ENCODE assay signal across 17 cellular contexts in the genomic region with DNA sequence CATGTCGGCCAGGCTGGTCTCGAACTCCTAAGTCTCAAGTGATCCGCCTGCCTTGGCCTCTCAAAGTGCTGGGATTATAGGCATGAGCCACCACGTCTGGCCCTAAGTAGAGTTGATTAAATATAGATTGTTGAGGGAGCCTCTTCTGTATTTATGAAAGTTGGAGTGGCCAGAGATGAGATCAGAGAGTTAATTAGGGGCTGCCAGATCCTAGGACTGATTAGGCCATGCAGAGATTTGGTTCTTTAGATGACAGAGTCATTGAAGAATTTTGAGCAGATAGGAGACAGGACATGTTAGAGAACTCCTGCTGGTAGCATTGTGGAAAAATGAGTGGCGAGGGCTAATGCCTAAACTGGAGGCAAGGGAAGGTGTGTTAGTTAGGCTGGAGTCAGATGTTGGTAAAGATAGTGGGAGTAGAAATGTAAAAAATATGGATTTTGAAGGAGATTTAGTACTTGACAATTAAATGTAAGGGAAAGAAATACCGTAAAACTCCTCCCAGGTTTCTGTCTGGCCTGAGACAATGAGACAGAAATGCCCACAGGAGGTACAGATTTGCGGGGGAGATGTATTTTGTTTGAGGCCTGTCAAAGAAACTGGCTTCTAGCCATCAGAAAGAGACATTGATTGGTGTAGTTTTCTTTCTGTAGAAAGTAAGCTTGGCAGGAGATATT. TPM values are rescaled to one million over a fixed set of nuclear protein-coding genes. Genes with fewer than 3 reads are reported as not detected.
DNase-seq lines count a peak whose midpoint lies in the region; ATAC-seq and TF ChIP-seq lines count a peak whose summit lies in the region.
"Had no signal": no experiment of that assay in that cellular context is flagged by ENCODE, and none has a peak within 500 bp of the region (broad histone marks: within the 10 kb centered on the region; RNA-seq: fewer than 3 reads in every experiment).

No MANE protein-coding gene starts in this region.

- H3K27ac Mint-ChIP-seq in stimulated activated naive CD8-positive, alpha-beta T cell treated with anti-CD3 and anti-CD28 coated beads, Interleukin-15, Interleukin-2, amounts not matched to agents 100 ng/mL and 50 ng/mL, for 24 hours: peak overlapping the region; percentile 6
- peak overlapping the region in 1 of 2 donors; percentile 1 for H3K27ac Mint-ChIP-seq in stimulated activated naive CD8-positive, alpha-beta T cell treated with anti-CD3 and anti-CD28 coated beads, Interleukin-15, amount 100 ng/mL, for 72 hours

- no peak for ATAC-seq in stimulated activated naive CD8-positive, alpha-beta T cell treated with anti-CD3 and anti-CD28 coated beads, Interleukin-15, amount 100 ng/mL, for 72 hours
- ATAC-seq: gastroesophageal sphincter, PC-3 had no signal

- 75% methylated on average over 7 of the region's 7 CpGs for WGBS in SK-N-SH (ENCODE audit: low lambda C conversion rate)

- peaks cover 6% of the 10 kb centered on the region; the same call in 1 of the 2 replicates for H3K79me2 ChIP-seq in SK-N-SH (ENCODE audit: insufficient read depth)

- no peaks in the 10 kb centered on the region for H3K27me3 Mint-ChIP-seq in stimulated activated naive CD8-positive, alpha-beta T cell treated with anti-CD3 and anti-CD28 coated beads, Interleukin-15, Interleukin-2, amounts not matched to agents 100 ng/mL and 50 ng/mL, for 24 hours
- H3K27me3 Mint-ChIP-seq in stimulated activated naive CD8-positive, alpha-beta T cell treated with anti-CD3 and anti-CD28 coated beads, Interleukin-15, amount 100 ng/mL, for 72 hours: no peaks in the 10 kb centered on the region

- H3K9ac ChIP-seq in SK-N-SH: no peak overlapping the region

- H3K9me2 ChIP-seq in SK-N-SH: no peaks in the 10 kb centered on the region

- TF ChIP-seq CTCF in SK-N-SH (IDR thresholded peaks at IDR 0.05): no peak; the same call in 1 of the 2 replicates
- no peak for TF ChIP-seq CTCF in GM20000 (IDR thresholded peaks at IDR 0.05; ENCODE audit: extremely low read depth, missing control alignments)

- no peak overlapping the region for H3K4me3 ChIP-seq in SK-N-SH (ENCODE audit: low read depth in 2 of 2, low read length in 1 of 2)
- H3K4me3 ChIP-seq in MG63: no peak overlapping the region
- H3K4me3 ChIP-seq: coronary artery, gastroesophageal sphincter had no signal

- H4K20me1 ChIP-seq in SK-N-SH (ENCODE audit: insufficient read depth): peaks cover 4% of the 10 kb centered on the region; the same call in 1 of the 2 replicates

- 0 out of 4 replicates have a peak, but pooled peaks of 1 of the 2 experiments have one; percentile 12 for TF ChIP-seq EP300 in SK-N-SH (IDR thresholded peaks at IDR 0.05; ENCODE audit: borderline replicate concordance in 1 of 2, low read depth in 1 of 2, low read length in 1 of 2)

- H3K4me1 Mint-ChIP-seq in stimulated activated naive CD8-positive, alpha-beta T cell treated with anti-CD3 and anti-CD28 coated beads, Interleukin-15, Interleukin-2, amounts not matched to agents 100 ng/mL and 50 ng/mL, for 24 hours (ENCODE audit: low read depth): peaks cover 27% of the 10 kb centered on the region
- peaks cover 20% of the 10 kb centered on the region for H3K4me1 Mint-ChIP-seq in stimulated activated naive CD8-positive, alpha-beta T cell treated with anti-CD3 and anti-CD28 coated beads, Interleukin-15, amount 100 ng/mL, for 72 hours
- H3K4me1 Mint-ChIP-seq: nephron progenitor cell had no signal

- no peak for TF ChIP-seq RAD21 in SK-N-SH (IDR thresholded peaks at IDR 0.05; ENCODE audit: low read length)

- peak overlapping the region in 1 of 2 experiments; percentile 63; a peak in 3 of 4 replicates for H3K27ac ChIP-seq in SK-N-SH (ENCODE audit: low read depth in 2 of 2, low read length in 1 of 2)
- H3K27ac ChIP-seq: coronary artery, gastroesophageal sphincter had no signal

- DNase-seq in stimulated activated naive CD8-positive, alpha-beta T cell treated with anti-CD3 and anti-CD28 coated beads, Interleukin-15, amount 100 ng/mL, for 72 hours: no peak
- DNase-seq in SK-N-SH: no peak
- DNase-seq in islet precursor cell: peak; percentile 74
- no peak for DNase-seq in retina
- no peak for DNase-seq in GM20000 (ENCODE audit: low spot score)
- DNase-seq in DMS 273 treated with DMSO at 0.1 percent for 48 hours (lab: John Stamatoyannopoulos, UW): no peak
- DNase-seq in MG63: no peak
- DNase-seq: activated CD8-positive, alpha-beta memory T cell treated with anti-CD3 and anti-CD28 coated beads for 24 hours; aorta; NCI-H2081 treated with DMSO at 0.1 percent for 48 hours; NCI-H526 treated with DMSO at 0.1 percent for 48 hours; nephron progenitor cell; PC-3; substantia nigra had no signal

- H3K4me2 ChIP-seq in SK-N-SH: 0 out of 2 replicates have a peak overlapping the region, but pooled peaks have one; percentile 19

- peaks cover 48% of the 10 kb centered on the region in 2 experiments for H3K36me3 ChIP-seq in SK-N-SH (replicated peaks in 1 of 2; ENCODE audit: control insufficient read depth in 1 of 2, insufficient read depth in 2 of 2, low read length in 1 of 2)
- peaks cover 18% of the 10 kb centered on the region for H3K36me3 ChIP-seq in MG63

- H3K9me3 ChIP-seq in SK-N-SH (no peaks in the 10 kb centered on the region), MG63 (no peaks in the 10 kb centered on the region)
- H3K9me3 ChIP-seq: gastroesophageal sphincter had no signal

- H3K27me3 ChIP-seq in SK-N-SH (ENCODE audit: insufficient read depth) (no peaks in the 10 kb centered on the region), MG63 (no peaks in the 10 kb centered on the region)
- H3K27me3 ChIP-seq: gastroesophageal sphincter had no signal

- H3K4me1 ChIP-seq in SK-N-SH (ENCODE audit: control insufficient read depth in 1 of 2, insufficient read depth in 2 of 2, low read depth in 1 of 2, low read length in 1 of 2): peaks cover 2 to 7% of the 10 kb centered on the region in 2 experiments; a peak in 2 of 4 replicates
- H3K4me1 ChIP-seq: gastroesophageal sphincter had no signal

- no peak overlapping the region for H3K4me3 Mint-ChIP-seq in stimulated activated naive CD8-positive, alpha-beta T cell treated with anti-CD3 and anti-CD28 coated beads, Interleukin-15, Interleukin-2, amounts not matched to agents 100 ng/mL and 50 ng/mL, for 24 hours
- H3K4me3 Mint-ChIP-seq in stimulated activated naive CD8-positive, alpha-beta T cell treated with anti-CD3 and anti-CD28 coated beads, Interleukin-15, amount 100 ng/mL, for 72 hours: no peak overlapping the region
- H3K4me3 Mint-ChIP-seq: nephron progenitor cell had no signal

- no peak overlapping the region for H2AFZ ChIP-seq in SK-N-SH (ENCODE audit: low read depth)

- H3K36me3 Mint-ChIP-seq in stimulated activated naive CD8-positive, alpha-beta T cell treated with anti-CD3 and anti-CD28 coated beads, Interleukin-15, Interleukin-2, amounts not matched to agents 100 ng/mL and 50 ng/mL, for 24 hours (ENCODE audit: low read depth): peaks cover 73% of the 10 kb centered on the region

- CTCF ChIA-PET in SK-N-SH (lab: Yijun Ruan, JAX): interaction anchor here (0.7 to 1.3 kb wide), 2 partner anchors 9 to 22 kb away, joined by 3 read pairs; no protein-coding TSS in a partner anchor

- no peaks in the 10 kb centered on the region for H3K9me3 Mint-ChIP-seq in stimulated activated naive CD8-positive, alpha-beta T cell treated with anti-CD3 and anti-CD28 coated beads, Interleukin-15, Interleukin-2, amounts not matched to agents 100 ng/mL and 50 ng/mL, for 24 hours
- no peaks in the 10 kb centered on the region for H3K9me3 Mint-ChIP-seq in stimulated activated naive CD8-positive, alpha-beta T cell treated with anti-CD3 and anti-CD28 coated beads, Interleukin-15, amount 100 ng/mL, for 72 hours
- H3K9me3 Mint-ChIP-seq: nephron progenitor cell had no signal

- peaks cover 20% of the 10 kb centered on the region for H3F3A ChIP-seq in SK-N-SH (replicated peaks; ENCODE audit: insufficient read depth)

- POLR2A ChIA-PET in SK-N-SH (lab: Yijun Ruan, JAX): no interaction called here

TF ChIP-seq in SK-N-SH, 30 proteins besides CTCF, POLR2A, EP300 and RAD21:
- TF ChIP-seq MEF2A (IDR thresholded peaks at IDR 0.05; ENCODE audit: borderline replicate concordance, low read depth): 0 out of 2 replicates have a peak, but pooled peaks have one; percentile 9
- no peak for TF ChIP-seq EZH2phosphoT487 (IDR thresholded peaks at IDR 0.05; ENCODE audit: borderline replicate concordance, low read depth)
- TF ChIP-seq, protein P1, sequence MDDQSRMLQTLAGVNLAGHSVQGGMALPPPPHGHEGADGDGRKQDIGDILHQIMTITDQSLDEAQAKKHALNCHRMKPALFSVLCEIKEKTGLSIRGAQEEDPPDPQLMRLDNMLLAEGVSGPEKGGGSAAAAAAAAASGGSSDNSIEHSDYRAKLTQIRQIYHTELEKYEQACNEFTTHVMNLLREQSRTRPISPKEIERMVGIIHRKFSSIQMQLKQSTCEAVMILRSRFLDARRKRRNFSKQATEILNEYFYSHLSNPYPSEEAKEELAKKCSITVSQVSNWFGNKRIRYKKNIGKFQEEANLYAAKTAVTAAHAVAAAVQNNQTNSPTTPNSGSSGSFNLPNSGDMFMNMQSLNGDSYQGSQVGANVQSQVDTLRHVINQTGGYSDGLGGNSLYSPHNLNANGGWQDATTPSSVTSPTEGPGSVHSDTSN (IDR thresholded peaks at IDR 0.05): peak; percentile 31; the same call in 1 of the 2 replicates
- no peak for TF ChIP-seq YY1 (IDR thresholded peaks at IDR 0.05; ENCODE audit: low read depth)
- no peak for TF ChIP-seq NRF1 (IDR thresholded peaks at IDR 0.05; ENCODE audit: low read depth, low read length)
- peak; percentile 51 for TF ChIP-seq TCF12 (IDR thresholded peaks at IDR 0.05)
- no peak for TF ChIP-seq CHD2 (IDR thresholded peaks at IDR 0.05; ENCODE audit: low read length, partially characterized antibody)
- TF ChIP-seq RFX5 (IDR thresholded peaks at IDR 0.05; ENCODE audit: low read length): no peak
- peak; percentile 31; the same call in 1 of the 2 replicates for TF ChIP-seq NFIC (IDR thresholded peaks at IDR 0.05; ENCODE audit: borderline replicate concordance)
- TF ChIP-seq JUND (IDR thresholded peaks at IDR 0.05): peak; percentile 54
- TF ChIP-seq, protein P2, sequence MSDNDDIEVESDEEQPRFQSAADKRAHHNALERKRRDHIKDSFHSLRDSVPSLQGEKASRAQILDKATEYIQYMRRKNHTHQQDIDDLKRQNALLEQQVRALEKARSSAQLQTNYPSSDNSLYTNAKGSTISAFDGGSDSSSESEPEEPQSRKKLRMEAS (IDR thresholded peaks at IDR 0.05; ENCODE audit: low read depth): no peak
- peak; percentile 35; the same call in 1 of the 2 replicates for TF ChIP-seq GATA2 (CRISPR knock-in tag; IDR thresholded peaks at IDR 0.05)

RNA-seq across cellular contexts. Expression of a gene that starts 23.4 kb away (rescaled TPM):
- polyA plus RNA-seq in SK-N-SH (2012; rRNA removed): 11.2 and 16.7 TPM in 2 replicates
- 15.4 and 16.4 TPM in 2 replicates for polyA plus RNA-seq in SK-N-SH (2012; cell fraction: cytosol; rRNA removed)
- 13.7 and 35.1 TPM in 2 replicates for polyA plus RNA-seq in SK-N-SH (2012; cell fraction: nucleus; rRNA removed)
- total RNA-seq in MG63 (2014; rRNA removed; shearing (Covaris generic); ENCODE audit: low replicate concordance): 7.7 and 50.2 TPM in 2 replicates
